14 cellular contexts compared by ENCODE assay signal in genomic region chr2:136377423-136378382, GRCh38.
DNase-seq lines count a peak whose midpoint lies in the region; ATAC-seq and TF ChIP-seq lines count a peak whose summit lies in the region.
"Had no signal": no experiment of that assay in that cellular context is flagged by ENCODE, and none has a peak within 500 bp of the region (broad histone marks: within the 10 kb centered on the region; RNA-seq: fewer than 3 reads in every experiment).

No MANE protein-coding gene starts in this region.

- POLR2A ChIA-PET in CD4-positive, alpha-beta T cell (lab: Charles Lee) = interaction anchor here (1.0 to 1.3 kb wide), 3 partner anchors 241 to 261 kb away, joined by 3 to 5 read pairs (median 4); no protein-coding TSS in a partner anchor
- POLR2A ChIA-PET in PC-3 (lab: Charles Lee; ENCODE audit: unreplicated experiment) = no interaction called here

- H3K9me3 ChIP-seq in BLaER1 = no peaks in the 10 kb centered on the region
- no peaks in the 10 kb centered on the region for H3K9me3 ChIP-seq in CD4-positive, alpha-beta T cell (ENCODE audit: control insufficient read depth, low read length)
- no peaks in the 10 kb centered on the region for H3K9me3 ChIP-seq in SJCRH30 (replicated peaks)
- H3K9me3 ChIP-seq in PC-3 (ENCODE audit: low read length) = no peaks in the 10 kb centered on the region
- H3K9me3 ChIP-seq: SK-N-SH had no signal

- peaks cover 75% of the 10 kb centered on the region for H3K4me1 ChIP-seq in BLaER1
- peaks cover 44% of the 10 kb centered on the region for H3K4me1 ChIP-seq in SJCRH30
- H3K4me1 ChIP-seq in mesendoderm (ENCODE audit: control insufficient read depth, low read depth, low read length) = no peaks in the 10 kb centered on the region
- H3K4me1 ChIP-seq in PC-3 (ENCODE audit: insufficient read depth, low read length) = no peaks in the 10 kb centered on the region

- H3K79me1 ChIP-seq in mesendoderm (ENCODE audit: low read length) = no peaks in the 10 kb centered on the region

- no peak overlapping the region; the same call in 1 of the 2 replicates for H3K9ac ChIP-seq in BLaER1
- no peak overlapping the region for H3K9ac ChIP-seq in mesendoderm (ENCODE audit: low read length)
- H3K9ac ChIP-seq in PC-3 (ENCODE audit: low read length) = no peak overlapping the region
- H3K9ac ChIP-seq: SK-N-SH had no signal

- H3K36me3 ChIP-seq in BLaER1 (no peaks in the 10 kb centered on the region), SJCRH30 (no peaks in the 10 kb centered on the region), mesendoderm (ENCODE audit: control insufficient read depth, insufficient read depth, low read length) (no peaks in the 10 kb centered on the region), PC-3 (ENCODE audit: low read depth, low read length) (no peaks in the 10 kb centered on the region)
- H3K36me3 ChIP-seq: WERI-Rb-1 had no signal

- H3K4ac ChIP-seq in mesendoderm (ENCODE audit: low read depth, low read length) = peak overlapping the region; percentile 46

- TF ChIP-seq CTCF in CD4-positive, alpha-beta T cell (IDR thresholded peaks at IDR 0.05) = no peak
- no peak for TF ChIP-seq CTCF in PC-3 (conservative IDR thresholded peaks at IDR 0.05; ENCODE audit: low read depth, low read length)

- no peaks in the 10 kb centered on the region for H3F3A ChIP-seq in PC-3 (ENCODE audit: low read length, unreplicated experiment)

- no peaks in the 10 kb centered on the region for H3K9me2 ChIP-seq in PC-3 (replicated peaks; ENCODE audit: low read length)
- H3K9me2 ChIP-seq: SK-N-SH had no signal

- WGBS in mesendoderm (ENCODE audit: extremely low coverage, insufficient coverage, low lambda C conversion rate) = no CpG with 5 or more reads among the region's 7 CpGs

- no peak overlapping the region for H2AFZ ChIP-seq in PC-3 (ENCODE audit: low read length)

- no peaks in the 10 kb centered on the region for H3K27me3 ChIP-seq in BLaER1
- H3K27me3 ChIP-seq in CD4-positive, alpha-beta T cell (ENCODE audit: control insufficient read depth, insufficient read depth, low read length) = no peaks in the 10 kb centered on the region
- no peaks in the 10 kb centered on the region for H3K27me3 ChIP-seq in SJCRH30
- no peaks in the 10 kb centered on the region for H3K27me3 ChIP-seq in mesendoderm (ENCODE audit: insufficient read depth, low read length, poor library complexity)
- H3K27me3 ChIP-seq in PC-3 (ENCODE audit: low read length) = peaks cover 4% of the 10 kb centered on the region; the same call in 1 of the 2 replicates

- H3K4me3 ChIP-seq in BLaER1 (no peak overlapping the region), SJCRH30 (no peak overlapping the region), mesendoderm (ENCODE audit: low read length) (no peak overlapping the region), PC-3 (ENCODE audit: low read length) (no peak overlapping the region)
- H3K4me3 ChIP-seq: K562, skin epidermis had no signal

- no peak overlapping the region for H3K56ac ChIP-seq in mesendoderm (ENCODE audit: low read length)

- H3K4me2 ChIP-seq in BLaER1 = peak overlapping the region; percentile 75
- no peak overlapping the region for H3K4me2 ChIP-seq in mesendoderm (ENCODE audit: low read length)
- H3K4me2 ChIP-seq in PC-3 (ENCODE audit: low read length) = no peak overlapping the region
- H3K4me2 ChIP-seq: SK-N-SH had no signal

- H4K20me1 ChIP-seq in BLaER1 (no peaks in the 10 kb centered on the region), PC-3 (ENCODE audit: low read length) (no peaks in the 10 kb centered on the region)

- H4K5ac ChIP-seq in mesendoderm (ENCODE audit: low read length) = no peak overlapping the region

- H3K27ac Mint-ChIP-seq in CD4-positive, alpha-beta T cell = peak overlapping the region; percentile 6
- H3K27ac Mint-ChIP-seq: HFFc6 had no signal

- H3K79me2 ChIP-seq in mesendoderm (ENCODE audit: control insufficient read depth, insufficient read depth, low read length) (no peaks in the 10 kb centered on the region), PC-3 (ENCODE audit: low read length) (no peaks in the 10 kb centered on the region)

- no TSS peak for BruUV-seq in PC-3 (replicated peaks; lab: Mats Ljungman, UMichigan)

- ATAC-seq in CD4-positive, alpha-beta T cell (ENCODE audit: poor library complexity) = no peak
- ATAC-seq in PC-3 = no peak

- no peak overlapping the region for H3K23ac ChIP-seq in mesendoderm (ENCODE audit: low read length)

- no peaks in the 10 kb centered on the region for H3K36me3 Mint-ChIP-seq in CD4-positive, alpha-beta T cell (ENCODE audit: low read depth)
- H3K36me3 Mint-ChIP-seq: CD14-positive monocyte had no signal

- H2BK120ac ChIP-seq in mesendoderm (ENCODE audit: low read depth, low read length) = peak overlapping the region; percentile 51

- no peak overlapping the region for H4K8ac ChIP-seq in mesendoderm (ENCODE audit: low read depth, low read length)

- no peaks in the 10 kb centered on the region for H3K9me3 Mint-ChIP-seq in CD4-positive, alpha-beta T cell
- H3K9me3 Mint-ChIP-seq: CD14-positive monocyte, HFFc6 had no signal

- CTCF ChIA-PET in CD4-positive, alpha-beta T cell (lab: Charles Lee) = interaction anchor here (1.4 to 2.1 kb wide), 4 partner anchors 9 to 464 kb away, joined by 3 to 10 read pairs (median 7); no protein-coding TSS in a partner anchor
- CTCF ChIA-PET in PC-3 (lab: Charles Lee) = interaction anchor here (0.6 kb wide), 1 partner anchor 578 kb away, joined by 4 read pairs; no protein-coding TSS in a partner anchor

- no peak overlapping the region for H3K4me3 Mint-ChIP-seq in CD4-positive, alpha-beta T cell
- H3K4me3 Mint-ChIP-seq: CD14-positive monocyte had no signal

- no peak overlapping the region for H2AK5ac ChIP-seq in mesendoderm (ENCODE audit: low read length)

- H3K18ac ChIP-seq in mesendoderm (ENCODE audit: low read length) = no peak overlapping the region

- no peaks in the 10 kb centered on the region for H3K27me3 Mint-ChIP-seq in CD4-positive, alpha-beta T cell

- H2BK5ac ChIP-seq in mesendoderm (ENCODE audit: low read length) = no peak overlapping the region

- intact Hi-C loops in CD4-positive, alpha-beta T cell (cut with DNase I, micrococcal nuclease) = loop anchor here (1.0 to 5.0 kb wide), 7 partner anchors 120 to 461 kb away; partner anchors contain the start of genes CXCR4 (in 1 of the 2) and DARS1 (in 1 of the 2)
- intact Hi-C loops in PC-3 (cut with micrococcal nuclease) = loop anchor here (1.0 to 10.0 kb wide), 2 partner anchors 253 to 463 kb away; no protein-coding TSS in a partner anchor

- no peak for DNase-seq in CD4-positive, alpha-beta T cell
- peak; percentile 51 to 85 for DNase-seq in SJCRH30
- DNase-seq in mesendoderm = no peak
- DNase-seq in OCI-M2 (lab: John Stamatoyannopoulos, UW; ENCODE audit: unreplicated experiment) = no peak
- DNase-seq in PC-3 = no peak
- no peak for DNase-seq in mucosa of gallbladder (ENCODE audit: low spot score)
- DNase-seq: NCI-H226 had no signal

- peaks cover 59% of the 10 kb centered on the region for H3K4me1 Mint-ChIP-seq in CD4-positive, alpha-beta T cell (ENCODE audit: low read depth)

- H2BK15ac ChIP-seq in mesendoderm (replicated peaks; ENCODE audit: low read depth) = no peak overlapping the region

- H3K27ac ChIP-seq in BLaER1 (peak overlapping the region; percentile 47), SJCRH30 (peak overlapping the region; percentile 53), mesendoderm (ENCODE audit: low read depth, low read length) (no peak overlapping the region), PC-3 (ENCODE audit: low read length) (no peak overlapping the region)
- no peak overlapping the region for H3K27ac ChIP-seq in CD4-positive, alpha-beta T cell (ENCODE audit: low read depth, low read length)
- H3K27ac ChIP-seq: WERI-Rb-1 had no signal

Comparison
In these comparisons a context has a peak if more than half of its experiments do, and no peak if none do; other contexts are left out.
1. H3K27ac ChIP-seq: peak in BLaER1 (single experiment) and SJCRH30 (single experiment); none in CD4-positive, alpha-beta T cell (single experiment), mesendoderm (single experiment) and PC-3 (single experiment).
2. DNase-seq: peak in SJCRH30 (2 of 2); none in CD4-positive, alpha-beta T cell (0 of 10), mesendoderm (single experiment), OCI-M2 (single experiment), PC-3 (single experiment) and mucosa of gallbladder (single experiment).